Comparison of ENCODE assay signal across 1 cellular context in genomic region chr22:21982338-21982965, GRCh38.
TF ChIP-seq lines count a peak whose summit lies in the region.

Gene TOP3B, minus strand, starts transcription at chr22:21982787. Its CDS starts 7,078 bp downstream, at chr22:21975709.

TF ChIP-seq in HepG2, 621 proteins besides CTCF, POLR2A, EP300 and RAD21 (continued from another document and continues in another):
- TF ChIP-seq ZBTB46 (CRISPR knock-in tag; IDR thresholded peaks at IDR 0.05; ENCODE audit: borderline replicate concordance) (no peak), MTA1 (CRISPR knock-in tag; IDR thresholded peaks at IDR 0.05; ENCODE audit: borderline replicate concordance) (peak; percentile 75; the same call in 1 of the 2 replicates), ZBTB4 (CRISPR knock-in tag; IDR thresholded peaks at IDR 0.05; ENCODE audit: borderline replicate concordance) (no peak), FOXK1 (CRISPR knock-in tag; IDR thresholded peaks at IDR 0.05; ENCODE audit: borderline replicate concordance, low read depth) (peak; percentile 89; the same call in 1 of the 2 replicates), ZNF674 (CRISPR knock-in tag; IDR thresholded peaks at IDR 0.05; ENCODE audit: low read depth) (no peak), ZNF737 (CRISPR knock-in tag; IDR thresholded peaks at IDR 0.05; ENCODE audit: borderline replicate concordance) (0 out of 2 replicates have a peak, but pooled peaks have one; percentile 39), ELF4 (CRISPR knock-in tag; IDR thresholded peaks at IDR 0.05; ENCODE audit: borderline replicate concordance) (no peak; the same call in 1 of the 2 replicates), ZNF343 (CRISPR knock-in tag; IDR thresholded peaks at IDR 0.05) (peak; percentile 73), RBM22 (optimal IDR thresholded peaks at IDR 0.05; ENCODE audit: low read length) (peak; percentile 68), IRF2 (CRISPR knock-in tag; IDR thresholded peaks at IDR 0.05) (peak; percentile 97), SYNCRIP (IDR thresholded peaks at IDR 0.05; ENCODE audit: insufficient read depth, low read depth, low read length) (no peak), RFXAP (CRISPR knock-in tag; IDR thresholded peaks at IDR 0.05; ENCODE audit: borderline replicate concordance) (peak; percentile 87; the same call in 1 of the 2 replicates), ZXDC (CRISPR knock-in tag; IDR thresholded peaks at IDR 0.05) (no peak), ZNF296 (CRISPR knock-in tag; conservative IDR thresholded peaks at IDR 0.05) (no peak), HNRNPK (IDR thresholded peaks at IDR 0.05; ENCODE audit: low read depth, low read length, poor library complexity, severe bottlenecking) (no peak), SP5 (CRISPR knock-in tag; IDR thresholded peaks at IDR 0.05; ENCODE audit: borderline replicate concordance, low read depth) (peak; percentile 51; the same call in 1 of the 2 replicates), ARID2 (CRISPR knock-in tag; IDR thresholded peaks at IDR 0.05; ENCODE audit: borderline replicate concordance) (peak; percentile 26; the same call in 1 of the 2 replicates), ZMYM4 (CRISPR knock-in tag; IDR thresholded peaks at IDR 0.05) (peak; percentile 86), MIER2 (CRISPR knock-in tag; IDR thresholded peaks at IDR 0.05) (peak; percentile 81), ZNF790 (CRISPR knock-in tag; IDR thresholded peaks at IDR 0.05; ENCODE audit: borderline replicate concordance) (no peak), CREBL2 (CRISPR knock-in tag; IDR thresholded peaks at IDR 0.05; ENCODE audit: borderline replicate concordance) (no peak; the same call in 1 of the 2 replicates), NCOR1 (IDR thresholded peaks at IDR 0.05; ENCODE audit: borderline replicate concordance, low read length) (no peak), SNAI1 (CRISPR knock-in tag; IDR thresholded peaks at IDR 0.05; ENCODE audit: borderline replicate concordance) (no peak), ZNF776 (CRISPR knock-in tag; IDR thresholded peaks at IDR 0.05) (no peak), NKX3-1 (CRISPR knock-in tag; IDR thresholded peaks at IDR 0.05) (no peak; the same call in 1 of the 2 replicates), NR2C2 (CRISPR knock-in tag; IDR thresholded peaks at IDR 0.05; ENCODE audit: borderline replicate concordance) (peak; percentile 83), CEBPB (IDR thresholded peaks at IDR 0.05; ENCODE audit: borderline replicate concordance, low read depth, low read length) (no peak), ZNF142 (CRISPR knock-in tag; IDR thresholded peaks at IDR 0.05) (peak; percentile 85; the same call in 1 of the 2 replicates), FOXA1 (IDR thresholded peaks at IDR 0.05) (no peak), FOXA1 (CRISPR knock-in tag; IDR thresholded peaks at IDR 0.05) (peak; percentile 58; the same call in 1 of the 2 replicates), CAMTA2 (CRISPR knock-in tag; IDR thresholded peaks at IDR 0.05; ENCODE audit: borderline replicate concordance) (no peak; the same call in 1 of the 2 replicates), HOXA9 (CRISPR knock-in tag; IDR thresholded peaks at IDR 0.05; ENCODE audit: borderline replicate concordance) (peak; percentile 78; the same call in 1 of the 2 replicates), TOE1 (CRISPR knock-in tag; IDR thresholded peaks at IDR 0.05) (no peak), ARNT2 (CRISPR knock-in tag; IDR thresholded peaks at IDR 0.05; ENCODE audit: low read depth) (peak; percentile 77), GATA4 (IDR thresholded peaks at IDR 0.05; ENCODE audit: borderline replicate concordance, low read depth) (0 out of 2 replicates have a peak, but pooled peaks have one; percentile 38), ISX (CRISPR knock-in tag; conservative IDR thresholded peaks at IDR 0.05) (0 out of 2 replicates have a peak, but pooled peaks have one; percentile 66), NR2F6 (IDR thresholded peaks at IDR 0.05) (no peak), NR2F6 (CRISPR knock-in tag; IDR thresholded peaks at IDR 0.05) (peak; percentile 67), ZBTB7B (CRISPR knock-in tag; IDR thresholded peaks at IDR 0.05) (peak; percentile 89), BATF2 (CRISPR knock-in tag; IDR thresholded peaks at IDR 0.05) (0 out of 2 replicates have a peak, but pooled peaks have one; percentile 49), ZNF256 (CRISPR knock-in tag; conservative IDR thresholded peaks at IDR 0.05) (peak; percentile 92), CENPBD1 (CRISPR knock-in tag; IDR thresholded peaks at IDR 0.05; ENCODE audit: borderline replicate concordance, low read depth) (no peak), NR3C1 (CRISPR knock-in tag; IDR thresholded peaks at IDR 0.05) (no peak)
- TF ChIP-seq, protein P1, sequence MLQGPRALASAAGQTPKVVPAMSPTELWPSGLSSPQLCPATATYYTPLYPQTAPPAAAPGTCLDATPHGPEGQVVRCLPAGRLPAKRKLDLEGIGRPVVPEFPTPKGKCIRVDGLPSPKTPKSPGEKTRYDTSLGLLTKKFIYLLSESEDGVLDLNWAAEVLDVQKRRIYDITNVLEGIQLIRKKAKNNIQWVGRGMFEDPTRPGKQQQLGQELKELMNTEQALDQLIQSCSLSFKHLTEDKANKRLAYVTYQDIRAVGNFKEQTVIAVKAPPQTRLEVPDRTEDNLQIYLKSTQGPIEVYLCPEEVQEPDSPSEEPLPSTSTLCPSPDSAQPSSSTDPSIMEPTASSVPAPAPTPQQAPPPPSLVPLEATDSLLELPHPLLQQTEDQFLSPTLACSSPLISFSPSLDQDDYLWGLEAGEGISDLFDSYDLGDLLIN (CRISPR knock-in tag; IDR thresholded peaks at IDR 0.05; ENCODE audit: borderline replicate concordance), result no peak; the same call in 1 of the 2 replicates
- TF ChIP-seq, protein P2, sequence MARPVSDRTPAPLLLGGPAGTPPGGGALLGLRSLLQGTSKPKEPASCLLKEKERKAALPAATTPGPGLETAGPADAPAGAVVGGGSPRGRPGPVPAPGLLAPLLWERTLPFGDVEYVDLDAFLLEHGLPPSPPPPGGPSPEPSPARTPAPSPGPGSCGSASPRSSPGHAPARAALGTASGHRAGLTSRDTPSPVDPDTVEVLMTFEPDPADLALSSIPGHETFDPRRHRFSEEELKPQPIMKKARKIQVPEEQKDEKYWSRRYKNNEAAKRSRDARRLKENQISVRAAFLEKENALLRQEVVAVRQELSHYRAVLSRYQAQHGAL (CRISPR knock-in tag; IDR thresholded peaks at IDR 0.05; ENCODE audit: not compliant biosample characterization), result peak; percentile 93
